8 cellular contexts compared by ENCODE assay signal in the genomic region with DNA sequence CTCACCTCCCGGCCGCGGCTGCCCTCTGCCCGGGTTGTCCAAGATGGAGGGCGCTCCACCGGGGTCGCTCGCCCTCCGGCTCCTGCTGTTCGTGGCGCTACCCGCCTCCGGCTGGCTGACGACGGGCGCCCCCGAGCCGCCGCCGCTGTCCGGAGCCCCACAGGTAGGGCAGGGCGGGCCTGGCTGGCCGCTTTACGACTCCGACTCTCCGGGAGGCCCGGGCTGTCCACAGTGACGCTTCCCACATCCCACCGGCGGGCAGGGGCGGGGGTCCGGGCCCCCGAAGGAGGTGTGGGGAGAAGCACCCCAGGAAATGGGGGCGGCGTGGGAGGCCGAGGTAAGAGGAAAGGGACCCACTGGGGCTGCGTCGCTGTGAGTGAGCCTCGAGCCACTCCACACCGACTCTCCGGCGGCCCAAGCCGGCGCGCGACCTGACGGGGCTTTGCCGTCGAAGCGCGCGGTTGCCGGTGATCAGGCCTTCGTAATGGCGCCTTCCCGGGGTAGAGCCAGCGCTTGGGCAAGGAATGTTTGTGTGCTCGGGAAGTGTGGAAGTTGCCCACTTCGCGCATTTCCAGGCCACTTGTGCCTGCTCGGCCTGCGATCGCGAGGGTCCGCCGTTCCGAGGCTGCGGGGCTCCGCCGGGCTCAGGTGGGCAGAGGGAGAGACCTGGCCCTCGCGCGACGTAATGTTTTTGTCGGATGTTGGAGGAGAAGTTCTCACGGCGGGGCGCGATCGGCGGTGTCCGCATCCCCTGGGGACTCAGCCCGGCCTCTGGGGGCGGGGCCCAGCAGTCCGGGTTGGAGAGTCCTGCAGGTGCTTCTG. TPM values are rescaled to one million over a fixed set of nuclear protein-coding genes. Genes with fewer than 3 reads are reported as not detected.
DNase-seq lines count a peak whose midpoint lies in the region; ATAC-seq, FAIRE-seq and TF ChIP-seq lines count a peak whose summit lies in the region.

A gene with protein sequence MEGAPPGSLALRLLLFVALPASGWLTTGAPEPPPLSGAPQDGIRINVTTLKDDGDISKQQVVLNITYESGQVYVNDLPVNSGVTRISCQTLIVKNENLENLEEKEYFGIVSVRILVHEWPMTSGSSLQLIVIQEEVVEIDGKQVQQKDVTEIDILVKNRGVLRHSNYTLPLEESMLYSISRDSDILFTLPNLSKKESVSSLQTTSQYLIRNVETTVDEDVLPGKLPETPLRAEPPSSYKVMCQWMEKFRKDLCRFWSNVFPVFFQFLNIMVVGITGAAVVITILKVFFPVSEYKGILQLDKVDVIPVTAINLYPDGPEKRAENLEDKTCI (plus strand): TSS at position 4 of the 822 bp plus-strand sequence. CDS start 40 bp downstream, at position 44.

- peak within 1 kb of the TSS; percentile 95 for H2AFZ ChIP-seq in K562 (ENCODE audit: low read depth, low read length)

- ATAC-seq in GM21576 (IDR thresholded peaks at IDR 0.05; ENCODE audit: unreplicated experiment) (peak; percentile 16), K562 (peak; percentile 73)

- H3K36me3 Mint-ChIP-seq in T-helper 2 cell treated with Interferon-gamma antibody and Interleukin-4, amounts not matched to agents 5 μg/mL and 100 μg/mL, for 36 hours (ENCODE audit: low read depth): no peaks in the 10 kb centered on the region

- TF ChIP-seq POLR2A in K562 (conservative IDR thresholded peaks at IDR 0.05): peak; percentile 81

- no peak for TF ChIP-seq EP300 in K562 (IDR thresholded peaks at IDR 0.05; ENCODE audit: low read length)

- no peak for TF ChIP-seq RAD21 in K562 (CRISPR knock-in tag; conservative IDR thresholded peaks at IDR 0.05 in 1 of 2, IDR thresholded peaks at IDR 0.05 in 1 of 2)

- H3K79me2 ChIP-seq in DOHH2 (ENCODE audit: control insufficient read depth, low read length) (peaks cover 49% of the 10 kb centered on the region), K562 (ENCODE audit: control insufficient read depth, insufficient read depth, low read length) (peaks cover 37% of the 10 kb centered on the region)

- POLR2A ChIA-PET in K562 (lab: Yijun Ruan, JAX): interaction anchor here (0.5 to 6.1 kb wide), 14 partner anchors 9 to 694 kb away, joined by 3 to 34 read pairs (median 3); a partner anchor contains a TSS

- no peaks in the 10 kb centered on the region for H3K27me3 ChIP-seq in DOHH2 (ENCODE audit: control insufficient read depth, low read length)
- H3K27me3 ChIP-seq in K562 (ENCODE audit: control insufficient read depth in 2 of 2, insufficient read depth in 2 of 2, low read length in 2 of 2): no peaks in the 10 kb centered on the region
- peaks cover 3% of the 10 kb centered on the region for H3K27me3 ChIP-seq in iPS-15b (ENCODE audit: control insufficient read depth, insufficient read depth, low read length)

- no peaks in the 10 kb centered on the region for H3K9me3 Mint-ChIP-seq in T-helper 2 cell treated with Interferon-gamma antibody and Interleukin-4, amounts not matched to agents 5 μg/mL and 100 μg/mL, for 36 hours

- H3K9ac ChIP-seq in K562 (ENCODE audit: insufficient read depth in 1 of 2, low read depth in 2 of 2, low read length in 2 of 2) (peak within 1 kb of the TSS; percentile 79 to 97), iPS-15b (ENCODE audit: low read depth, low read length) (peak within 1 kb of the TSS; percentile 79)

- H3K9me1 ChIP-seq in K562 (ENCODE audit: control insufficient read depth, insufficient read depth, low read length): no peaks in the 10 kb centered on the region

- H3K4me1 Mint-ChIP-seq in T-helper 2 cell treated with Interferon-gamma antibody and Interleukin-4, amounts not matched to agents 5 μg/mL and 100 μg/mL, for 36 hours (ENCODE audit: low read depth): peaks cover 12% of the 10 kb centered on the region

- no TSS peak for BruUV-seq in K562 (replicated peaks; lab: Mats Ljungman, UMichigan)

- peaks cover 14% of the 10 kb centered on the region for H3K36me3 ChIP-seq in DOHH2 (ENCODE audit: control insufficient read depth, low read length)
- H3K36me3 ChIP-seq in KOPT-K1 (ENCODE audit: insufficient read depth, low read length): no peaks in the 10 kb centered on the region
- no peaks in the 10 kb centered on the region for H3K36me3 ChIP-seq in K562 (ENCODE audit: control insufficient read depth, insufficient read depth, low read length)
- H3K36me3 ChIP-seq in iPS-15b (ENCODE audit: control insufficient read depth, insufficient read depth, low read length): no peaks in the 10 kb centered on the region

- H4K20me1 ChIP-seq in DOHH2 (ENCODE audit: control insufficient read depth, insufficient read depth, low read depth, low read length) (peaks cover 11% of the 10 kb centered on the region; the same call in 1 of the 2 replicates), K562 (replicated peaks; ENCODE audit: control insufficient read depth, insufficient read depth, low read length) (peaks cover 4% of the 10 kb centered on the region; the same call in 1 of the 2 replicates)

- TF ChIP-seq CTCF in DOHH2 (IDR thresholded peaks at IDR 0.05; ENCODE audit: low read depth, low read length, poor library complexity, severe bottlenecking) (no peak), K562 (IDR thresholded peaks at IDR 0.05 in 2 of 3, conservative IDR thresholded peaks at IDR 0.05 in 1 of 3; ENCODE audit: insufficient read depth in 2 of 3, low read depth in 1 of 3, low read length in 3 of 3) (no peak)

- H3K4me3 ChIP-seq in DOHH2 (ENCODE audit: low read length) (peak within 1 kb of the TSS; percentile 97), K562 (peak within 1 kb of the TSS; percentile 99), iPS-15b (ENCODE audit: low read depth, low read length) (peak within 1 kb of the TSS; percentile 95), skeletal muscle cell (ENCODE audit: low read depth, low read length) (peak within 1 kb of the TSS; percentile 83)

- H3K9me2 ChIP-seq in DOHH2 (replicated peaks; ENCODE audit: control insufficient read depth, low read length): no peaks in the 10 kb centered on the region

- in situ Hi-C loops in K562 (cut with MboI): no loop called here

- no peak for FAIRE-seq in K562 (lab: Jason Lieb, UNC)

- CTCF ChIA-PET in K562 (lab: Yijun Ruan, JAX; ENCODE audit: low intra/inter-chr PET ratio): interaction anchor here (0.8 kb wide), 1 partner anchor 360 kb away, joined by 5 read pairs; no protein-coding TSS in a partner anchor

- H3K4me1 ChIP-seq in DOHH2 (ENCODE audit: control insufficient read depth, low read length) (peaks cover 22% of the 10 kb centered on the region), K562 (replicated peaks in 1 of 2; ENCODE audit: control insufficient read depth in 2 of 2, insufficient read depth in 2 of 2, low read length in 2 of 2) (peaks cover 6 to 17% of the 10 kb centered on the region in 2 experiments; a peak in 4 of 5 replicates), iPS-15b (ENCODE audit: control insufficient read depth, insufficient read depth, low read length) (no peaks in the 10 kb centered on the region)

- intact Hi-C loops in K562 (cut with micrococcal nuclease): loop anchor here (5.0 to 10.0 kb wide), 4 partner anchors 151 to 438 kb away; a partner anchor contains a TSS

- H3K9me3 ChIP-seq in DOHH2 (ENCODE audit: control insufficient read depth, insufficient read depth, low read length) (no peaks in the 10 kb centered on the region), KOPT-K1 (ENCODE audit: insufficient read depth, low read length, poor library complexity, severe bottlenecking) (no peaks in the 10 kb centered on the region), K562 (replicated peaks; ENCODE audit: control insufficient read depth, insufficient read depth, low read depth, low read length) (no peaks in the 10 kb centered on the region), iPS-15b (ENCODE audit: control insufficient read depth, insufficient read depth, low read length) (no peaks in the 10 kb centered on the region)

- peak within 1 kb of the TSS; percentile 93 for H3K4me3 Mint-ChIP-seq in T-helper 2 cell treated with Interferon-gamma antibody and Interleukin-4, amounts not matched to agents 5 μg/mL and 100 μg/mL, for 36 hours

- H3K27ac ChIP-seq in DOHH2 (ENCODE audit: low read depth, low read length) (peak within 1 kb of the TSS; percentile 78), KOPT-K1 (ENCODE audit: low read depth, low read length, poor library complexity, severe bottlenecking) (peak within 1 kb of the TSS; percentile 76), K562 (ENCODE audit: extremely low read depth, low read depth, low read length) (peak within 1 kb of the TSS; percentile 86)

- H3F3A ChIP-seq in DOHH2 (ENCODE audit: control insufficient read depth, insufficient read depth): peaks cover 13% of the 10 kb centered on the region

- peak within 1 kb of the TSS; percentile 84 for H3K4me2 ChIP-seq in DOHH2 (ENCODE audit: low read length)
- H3K4me2 ChIP-seq in K562 (ENCODE audit: insufficient read depth, low read length): peak within 1 kb of the TSS; percentile 94

- under 1% methylated on average over 68 of the region's 85 CpGs for whole genome bisulfite sequencing in K562 (ENCODE audit: insufficient coverage, low coverage, missing lambda C conversion rate)

- peaks cover 2% of the 10 kb centered on the region for H3K27me3 Mint-ChIP-seq in T-helper 2 cell treated with Interferon-gamma antibody and Interleukin-4, amounts not matched to agents 5 μg/mL and 100 μg/mL, for 36 hours (ENCODE audit: low read depth)

- peak within 1 kb of the TSS; percentile 91 for H3K27ac Mint-ChIP-seq in T-helper 2 cell treated with Interferon-gamma antibody and Interleukin-4, amounts not matched to agents 5 μg/mL and 100 μg/mL, for 36 hours

- DNase-seq in T-helper 2 cell treated with Interferon-gamma antibody and Interleukin-4, amounts not matched to agents 5 μg/mL and 100 μg/mL, for 36 hours (ENCODE audit: low spot score): peak; percentile 38
- DNase-seq in K562 (ENCODE audit: extremely low read depth in 1 of 4, low spot score in 3 of 4) (peak; percentile 51 to 66 (median 57)), skeletal muscle cell (ENCODE audit: low read depth) (no peak), NCI-H446 treated with DMSO at 0.1 percent for 48 hours (lab: John Stamatoyannopoulos, UW) (no peak)

RNA-seq across cellular contexts. Expression of the gene that starts here (rescaled TPM):
- total RNA-seq in K562 (2011; cell fraction: chromatin; rRNA removed; ENCODE audit: low replicate concordance): 11.6 and 25.2 TPM in 2 replicates
- 10.0 and 11.8 TPM in 2 replicates for total RNA-seq in K562 (2011; cell fraction: nucleolus; rRNA removed)
- 15.3 and 19.5 TPM in 2 replicates for total RNA-seq in K562 (2011; cell fraction: nucleoplasm; rRNA removed)
- total RNA-seq in K562 (2014; rRNA removed): 11.4 and 15.4 TPM in 2 replicates
- 19.3 and 23.8 TPM in 2 replicates for total RNA-seq in K562 (2014; rRNA removed; fragmentation: Illumina TruSeq; extraction: Trizol)
- 16.2 and 16.5 TPM in 2 replicates for total RNA-seq in K562 (2015; rRNA removed; fragmentation: Illumina TruSeq; extraction: Trizol)
- 13.9 and 15.7 TPM in 2 replicates for total RNA-seq in K562 (2021)
- 11.6 and 14.2 TPM in 2 replicates for polyA plus RNA-seq in K562 (2011; rRNA removed)
- polyA plus RNA-seq in K562 (2011; cell fraction: cytosol; rRNA removed): 3.3 and 5.5 TPM in 2 replicates
- 4.1 and 4.2 TPM in 2 replicates for polyA plus RNA-seq in K562 (2011; cell fraction: nucleus; rRNA removed)
- polyA plus RNA-seq in K562 (2012): 13.8 and 23.0 TPM in 2 replicates
- 15.2 and 15.4 TPM in 2 replicates for polyA plus RNA-seq in K562 (2014; fragmentation: Illumina TruSeq; extraction: Trizol)
- polyA plus RNA-seq in K562 (2014; fragmentation: Nextera tagmentation; extraction: Ambion mirVana): 1 to 10 TPM; 5.0 to 6.1 TPM
- polyA plus RNA-seq in K562 (2014; rRNA removed): 12.9 and 13.0 TPM in 2 replicates
- 8.1 and 9.8 TPM in 2 replicates for polyA minus RNA-seq in K562 (2011; rRNA and poly(A)+ RNA removed)
- polyA minus RNA-seq in K562 (2011; cell fraction: cytosol; rRNA and poly(A)+ RNA removed): 5.5 and 8.3 TPM in 2 replicates
- polyA minus RNA-seq in K562 (2011; cell fraction: nucleus; rRNA and poly(A)+ RNA removed): 2.8 and 3.6 TPM in 2 replicates

Comparison
In these comparisons a context has a peak if more than half of its experiments do, and no peak if none do; other contexts are left out.
1. DNase-seq: peak in T-helper 2 cell treated with Interferon-gamma antibody and Interleukin-4, amounts not matched to agents 5 μg/mL and 100 μg/mL, for 36 hours (single experiment) and K562 (4 of 4); none in skeletal muscle cell (single experiment) and NCI-H446 treated with DMSO at 0.1 percent for 48 hours (single experiment).
2. Peak in every context shown above with its lines, with median percentiles within 50 percentile points of each other: H3K27ac ChIP-seq and H3K4me3 ChIP-seq.